In the genomic region with DNA sequence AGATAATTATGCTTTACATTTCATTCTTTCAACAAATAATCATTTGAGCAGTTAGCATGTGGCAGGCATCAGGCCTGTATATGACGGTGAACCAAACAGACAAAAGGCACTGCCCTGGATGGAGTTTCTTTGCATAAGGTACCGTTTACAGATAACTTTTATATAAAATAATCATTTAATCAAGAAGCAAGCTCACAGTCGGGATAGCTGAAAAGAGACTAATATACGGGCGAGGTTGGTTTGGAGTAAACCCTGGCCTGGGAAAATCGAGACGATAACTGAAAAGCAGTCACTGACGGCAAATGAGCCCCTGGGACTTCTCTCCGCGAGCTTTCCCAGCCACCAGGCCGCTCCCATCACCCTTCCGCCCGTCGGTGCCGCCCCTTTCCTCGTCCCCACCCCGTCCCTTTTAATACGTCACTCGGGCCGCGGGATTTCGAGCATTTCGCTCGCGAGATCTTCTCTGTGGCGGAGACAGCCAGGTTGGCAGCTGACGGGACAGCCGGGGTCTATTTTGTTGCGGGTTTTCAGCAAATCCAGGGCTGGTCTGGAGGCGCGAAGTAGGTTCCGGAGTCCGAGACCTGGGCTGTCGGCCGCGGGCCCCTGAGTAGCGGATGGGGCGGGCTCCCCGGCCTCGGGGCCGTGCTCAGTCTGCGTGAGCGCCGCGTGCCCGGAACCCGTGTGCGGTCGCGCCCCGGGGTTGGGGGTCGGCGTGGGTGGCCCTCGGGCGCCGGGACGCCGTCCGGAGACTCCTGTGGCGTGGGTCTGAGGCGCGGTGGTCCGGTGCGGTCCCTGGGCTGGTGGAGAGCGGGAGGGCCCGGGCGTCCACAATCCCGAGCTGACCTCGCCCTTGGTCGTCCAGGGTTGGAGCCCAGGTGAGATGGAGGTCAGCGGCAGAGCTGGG, we compare ENCODE assay signal across 7 cellular contexts. TPM values are rescaled to one million over a fixed set of nuclear protein-coding genes. Genes with fewer than 3 reads are reported as not detected.
A peak's percentile ranks its signal among the peaks of the same experiment; 100 is the strongest.
DNase-seq lines count a peak whose midpoint lies in the region; ATAC-seq, FAIRE-seq and TF ChIP-seq lines count a peak whose summit lies in the region.

A gene (plus strand): TSS at position 462 of the 904 bp plus-strand sequence. CDS start 703 bp downstream, outside the sequence.

- H3K9me3 ChIP-seq in body of pancreas (no peaks in the 10 kb centered on the region), gastrocnemius medialis (no peaks in the 10 kb centered on the region)

- TF ChIP-seq POLR2A in body of pancreas (IDR thresholded peaks at IDR 0.05), result peak; percentile 69 to 91 (median 90)
- peak; percentile 83 to 87 for TF ChIP-seq POLR2A in gastrocnemius medialis (IDR thresholded peaks at IDR 0.05)

- intact Hi-C loops in body of pancreas (cut with DNase I), result no loop called here
- intact Hi-C loops in gastrocnemius medialis (cut with DNase I; ENCODE audit: low total_unique reads), result loop anchor here (1.0 to 5.0 kb wide), 3 partner anchors 466 to 822 kb away; a partner anchor contains a TSS

- H3K4me3 ChIP-seq in body of pancreas (peak within 1 kb of the TSS; percentile 69 to 100), gastrocnemius medialis (peak within 1 kb of the TSS; percentile 84 to 95 (median 90))

- H3K4me1 ChIP-seq in body of pancreas (peaks cover 40% of the 10 kb centered on the region), gastrocnemius medialis (peaks cover 19 to 29% of the 10 kb centered on the region in 2 donors)

- peak; percentile 94 for ATAC-seq in GM18519 (IDR thresholded peaks at IDR 0.05; ENCODE audit: low FRiP score, unreplicated experiment)
- peak; percentile 91 for ATAC-seq in HG03060 (IDR thresholded peaks at IDR 0.05; ENCODE audit: low read depth, unreplicated experiment)
- peak; percentile 99 for ATAC-seq in body of pancreas
- peak; percentile 98 to 99 for ATAC-seq in gastrocnemius medialis

- peak; percentile 99 for DNase-seq in NCI-H2107 (lab: John Stamatoyannopoulos, UW)
- DNase-seq in body of pancreas, result peak; percentile 94 to 95 (median 94)
- peak; percentile 62 for DNase-seq in iPS DF 4.7 (ENCODE audit: extremely low read depth, low spot score)
- DNase-seq in gastrocnemius medialis, result peak; percentile 90 to 91

- in situ Hi-C loops in gastrocnemius medialis (cut with MboI; ENCODE audit: low sequenced_read_pairs in 4 of 4), result loop anchor here in 2 of 4 donors (25.0 kb wide), 1 partner anchor 509 kb away; no protein-coding TSS in a partner anchor

- peak; percentile 41 for FAIRE-seq in TTC549 (lab: Jason Lieb, UNC)

- H3K36me3 ChIP-seq in body of pancreas (replicated peaks in 1 of 2; ENCODE audit: insufficient read depth in 1 of 2, low read depth in 2 of 2) (no peaks in the 10 kb centered on the region), gastrocnemius medialis (peaks cover 0 to 15% of the 10 kb centered on the region in 2 donors)

- H3K27me3 ChIP-seq in body of pancreas (no peaks in the 10 kb centered on the region), gastrocnemius medialis (no peaks in the 10 kb centered on the region)

- no peak for TF ChIP-seq CTCF in body of pancreas (IDR thresholded peaks at IDR 0.05)
- TF ChIP-seq CTCF in gastrocnemius medialis (IDR thresholded peaks at IDR 0.05 in 4 of 5, conservative IDR thresholded peaks at IDR 0.05 in 1 of 5), result no peak

- H3K27ac ChIP-seq in body of pancreas (peak within 1 kb of the TSS; percentile 81 to 98 (median 91)), gastrocnemius medialis (peak within 1 kb of the TSS; percentile 92 to 95 (median 94))

- 0 to 1% methylated on average over 31 to 70 of the region's 71 CpGs for WGBS in body of pancreas, 2 donors

RNA-seq across cellular contexts. Expression of the gene that starts here (rescaled TPM):
- total RNA-seq in body of pancreas (10 to 100 TPM; 37.2 to 41.2 TPM), gastrocnemius medialis (10 to 100 TPM; 27.3 to 42.8 (median 37.4) TPM)

Comparison
In these comparisons a context has a peak if more than half of its experiments do, and no peak if none do; other contexts are left out.
1. Peak in every context shown above with its lines: DNase-seq, ATAC-seq, H3K4me3 ChIP-seq and H3K27ac ChIP-seq.